ENCODE assay signal across 11 cellular contexts in the genomic region with DNA sequence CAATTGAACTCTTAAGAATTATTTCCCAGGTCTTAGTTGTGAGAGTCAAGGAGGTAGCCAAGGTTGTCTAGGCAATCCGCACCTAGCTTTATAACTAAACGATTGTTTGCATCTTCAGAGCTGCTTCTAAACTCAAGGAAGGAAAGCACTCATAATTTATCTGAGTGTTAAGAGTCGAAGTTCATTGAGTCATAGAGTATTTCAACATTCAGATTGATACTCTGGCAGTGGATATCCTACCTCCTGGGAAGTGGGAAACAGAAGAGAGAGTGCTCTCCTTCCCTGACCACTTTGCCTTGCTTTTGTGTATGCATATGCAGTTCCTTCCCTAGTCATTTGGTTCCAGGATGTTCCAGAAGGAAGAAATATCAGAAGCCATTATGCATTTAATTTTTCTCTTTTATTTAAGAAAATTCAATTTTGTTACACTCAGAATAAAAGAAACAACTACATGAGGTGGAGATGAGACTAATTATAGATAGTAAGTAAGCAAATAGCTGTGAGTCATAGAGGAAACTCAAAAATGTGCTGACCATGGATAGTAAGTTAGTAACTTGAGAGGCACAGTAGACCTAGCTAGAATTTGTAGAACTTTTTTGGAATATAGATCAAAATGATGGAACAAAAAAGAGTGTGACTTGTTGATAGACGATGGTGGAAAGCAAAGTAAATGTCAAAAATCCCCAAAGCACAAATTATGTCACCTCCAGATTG. TPM values are rescaled to one million over a fixed set of nuclear protein-coding genes. Genes with fewer than 3 reads are reported as not detected.
"Had no signal": no experiment of that assay in that cellular context is flagged by ENCODE, and none has a peak within 500 bp of the region (broad histone marks: within the 10 kb centered on the region; RNA-seq: fewer than 3 reads in every experiment).

No MANE protein-coding gene starts in this region.

- H3K9me3 ChIP-seq: HAP-1 had no signal

- H2AFZ ChIP-seq: GM23248 had no signal

- DNase-seq: GM23248, GOT3, H7, HFFc6 had no signal

- FAIRE-seq: HepG2 had no signal

- H3K36me3 ChIP-seq: HAP-1 had no signal

- H3K9ac ChIP-seq: GM23248 had no signal

- ATAC-seq: HCT116, HepG2 had no signal

- H3K4me3 ChIP-seq: GM23248, HAP-1 had no signal

- H3K4me1 ChIP-seq: HAP-1 had no signal

- H3K27ac ChIP-seq: GM23248, HL-60 had no signal

RNA-seq across cellular contexts. Expression of gene FSHR, which starts 35.4 kb away (rescaled TPM):
- total RNA-seq: GM23248, H4, H7, HepG2, HFFc6, HT1080 had no signal
- polyA plus RNA-seq: GM23248, HepG2, IgD-negative memory B cell had no signal
